ENCODE assay signal across 2 cellular contexts in the genomic region with DNA sequence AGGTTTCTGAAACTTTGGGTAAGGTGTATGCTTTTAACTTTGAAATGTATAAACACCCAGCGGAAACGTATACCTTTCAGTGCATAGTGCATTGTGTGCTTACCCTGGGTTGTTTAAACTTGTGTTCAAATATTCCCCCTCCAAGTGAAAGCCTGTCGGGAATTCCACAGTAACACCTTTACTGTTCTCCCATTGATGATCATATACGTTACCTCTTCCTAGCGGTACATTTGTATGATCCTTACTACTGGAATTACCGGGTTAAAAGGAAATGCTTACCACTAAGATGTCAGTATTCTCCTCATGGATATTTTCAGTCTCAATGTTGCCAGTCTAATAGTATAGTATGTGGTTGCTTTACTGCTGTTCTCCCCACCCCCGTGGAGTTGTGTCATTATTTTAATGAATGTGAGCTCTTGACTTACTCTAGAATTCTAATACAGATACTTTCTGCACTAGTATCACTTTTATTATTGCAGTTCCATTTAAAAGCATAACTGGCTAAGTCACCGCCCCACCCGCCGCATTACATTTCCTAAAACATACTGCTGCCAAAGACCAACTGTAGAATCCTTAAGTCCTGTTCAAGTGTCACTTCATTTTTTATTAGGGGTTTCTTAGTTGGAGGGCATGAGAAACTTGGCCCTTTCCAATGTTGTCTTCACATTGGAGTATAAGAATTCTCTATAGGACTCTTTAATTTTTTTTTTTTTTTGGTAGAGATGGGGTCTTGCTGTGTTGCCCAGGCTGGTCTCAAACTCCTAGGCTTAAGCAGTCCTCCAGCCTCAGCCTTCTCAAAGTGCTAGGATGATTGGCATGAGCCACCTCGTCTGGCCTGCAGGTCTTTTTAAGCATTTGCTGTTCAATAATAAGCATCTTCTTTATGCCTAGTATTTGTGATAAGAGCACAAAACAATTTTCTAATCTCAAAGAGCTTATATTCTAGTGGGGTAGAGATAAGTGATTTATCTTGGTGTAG.
TF ChIP-seq lines count a peak whose summit lies in the region.

No MANE protein-coding gene starts in this region.

TF ChIP-seq in WTC11, 78 proteins besides CTCF, POLR2A, EP300 and RAD21:
- TF ChIP-seq ZNF121 (CRISPR knock-in tag; IDR thresholded peaks at IDR 0.05) (0 out of 2 replicates have a peak, but pooled peaks have one; percentile 78), ZNF317 (CRISPR knock-in tag; IDR thresholded peaks at IDR 0.05; ENCODE audit: borderline replicate concordance, low read depth) (no peak)

TF ChIP-seq in GM12878, 131 proteins besides CTCF, POLR2A, EP300 and RAD21:
- no peak for TF ChIP-seq TARDBP (IDR thresholded peaks at IDR 0.05; ENCODE audit: borderline replicate concordance)
- no peak for TF ChIP-seq TCF3 (IDR thresholded peaks at IDR 0.05; ENCODE audit: borderline replicate concordance, insufficient read depth, low read depth, low read length)
- no peak for TF ChIP-seq RELA (IDR thresholded peaks at IDR 0.05; ENCODE audit: borderline replicate concordance, partially characterized antibody)
- TF ChIP-seq, protein P1, sequence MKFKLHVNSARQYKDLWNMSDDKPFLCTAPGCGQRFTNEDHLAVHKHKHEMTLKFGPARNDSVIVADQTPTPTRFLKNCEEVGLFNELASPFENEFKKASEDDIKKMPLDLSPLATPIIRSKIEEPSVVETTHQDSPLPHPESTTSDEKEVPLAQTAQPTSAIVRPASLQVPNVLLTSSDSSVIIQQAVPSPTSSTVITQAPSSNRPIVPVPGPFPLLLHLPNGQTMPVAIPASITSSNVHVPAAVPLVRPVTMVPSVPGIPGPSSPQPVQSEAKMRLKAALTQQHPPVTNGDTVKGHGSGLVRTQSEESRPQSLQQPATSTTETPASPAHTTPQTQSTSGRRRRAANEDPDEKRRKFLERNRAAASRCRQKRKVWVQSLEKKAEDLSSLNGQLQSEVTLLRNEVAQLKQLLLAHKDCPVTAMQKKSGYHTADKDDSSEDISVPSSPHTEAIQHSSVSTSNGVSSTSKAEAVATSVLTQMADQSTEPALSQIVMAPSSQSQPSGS (IDR thresholded peaks at IDR 0.05; ENCODE audit: low read length) = 0 out of 2 replicates have a peak, but pooled peaks have one; percentile 6
- peak; percentile 64; the same call in 1 of the 2 replicates for TF ChIP-seq POLR2AphosphoS2 (IDR thresholded peaks at IDR 0.05; ENCODE audit: low read depth, low read length)
